In genomic region chr10:128125944-128126764, GRCh38 we compare ENCODE assay signal across 8 cellular contexts. TPM values are rescaled to one million over a fixed set of nuclear protein-coding genes. Genes with fewer than 3 reads are reported as not detected.
DNase-seq lines count a peak whose midpoint lies in the region; ATAC-seq and TF ChIP-seq lines count a peak whose summit lies in the region.

TSS of gene MKI67 (minus strand) at chr10:128126423. CDS start at chr10:128125667, 756 bp downstream.

- CTCF ChIA-PET in OCI-LY7 (lab: Charles Lee; ENCODE audit: unreplicated experiment), result interaction anchor here (0.7 kb wide), 1 partner anchor 115 kb away, joined by 3 read pairs; no protein-coding TSS in a partner anchor

- H3K79me2 ChIP-seq in OCI-LY7 (ENCODE audit: insufficient read depth, low read depth, low read length), result peaks cover 47% of the 10 kb centered on the region

- H3K27me3 ChIP-seq in HUES64 (ENCODE audit: insufficient read depth, low read length), result peaks cover 5% of the 10 kb centered on the region; the same call in 1 of the 2 replicates
- no peaks in the 10 kb centered on the region for H3K27me3 ChIP-seq in mucosa of rectum (ENCODE audit: control insufficient read depth in 2 of 2, insufficient read depth in 2 of 2, low read length in 2 of 2)

- no peaks in the 10 kb centered on the region for H3K9me2 ChIP-seq in OCI-LY7 (ENCODE audit: insufficient read depth, low read length)

- no TSS peak for BruUV-seq in OCI-LY7 (replicated peaks; lab: Mats Ljungman, UMichigan)

- ATAC-seq in GM21526 (IDR thresholded peaks at IDR 0.05; ENCODE audit: low FRiP score, unreplicated experiment), result peak; percentile 76

- peak; percentile 67 for TF ChIP-seq POLR2A in erythroblast (IDR thresholded peaks at IDR 0.05; ENCODE audit: low read length)

- H3K9me3 ChIP-seq in HUES64 (ENCODE audit: insufficient read depth, low read depth, low read length) (no peaks in the 10 kb centered on the region), OCI-LY7 (ENCODE audit: low read length) (no peaks in the 10 kb centered on the region), mucosa of rectum (ENCODE audit: control insufficient read depth in 2 of 2, low read length in 2 of 2) (no peaks in the 10 kb centered on the region)

- H3K27ac ChIP-seq in HUES64 (ENCODE audit: low read depth, low read length) (no peak within 1 kb of the TSS), OCI-LY7 (ENCODE audit: low read depth, low read length, poor library complexity, severe bottlenecking) (peak within 1 kb of the TSS; percentile 72), mucosa of rectum (ENCODE audit: low read depth in 2 of 2, low read length in 2 of 2) (peak within 1 kb of the TSS in 1 of 2 donors; percentile 16)

- H2AFZ ChIP-seq in OCI-LY7 (ENCODE audit: low read length), result peak within 1 kb of the TSS; percentile 95

- H3K4me2 ChIP-seq in OCI-LY7 (ENCODE audit: low read length), result peak within 1 kb of the TSS; percentile 97

- POLR2A ChIA-PET in OCI-LY7 (lab: Charles Lee), result interaction anchor here (0.6 to 1.5 kb wide), 6 partner anchors 9 to 453 kb away, joined by 3 to 10 read pairs (median 4); no protein-coding TSS in a partner anchor

- WGBS in HUES64, result under 1% methylated on average over 94 of the region's 95 CpGs

- H4K20me1 ChIP-seq in OCI-LY7 (ENCODE audit: insufficient read depth, low read length), result peaks cover 35% of the 10 kb centered on the region

- H3K4me1 ChIP-seq in HUES64 (ENCODE audit: insufficient read depth, low read length) (peaks cover 9% of the 10 kb centered on the region), OCI-LY7 (ENCODE audit: insufficient read depth, low read length, poor library complexity, severe bottlenecking) (peaks cover 38% of the 10 kb centered on the region), mucosa of rectum (ENCODE audit: control insufficient read depth in 2 of 2, insufficient read depth in 2 of 2, low read length in 2 of 2) (peaks cover 9 to 11% of the 10 kb centered on the region in 2 donors)

- DNase-seq in DMS 273 treated with DMSO at 0.1 percent for 48 hours (lab: John Stamatoyannopoulos, UW) (peak; percentile 51), OCI-LY7 (ENCODE audit: low spot score) (peak; percentile 95), activated T-cell treated with anti-CD3 and anti-CD28 coated beads for 1 hour (ENCODE audit: low read depth) (peak; percentile 88), erythroblast (lab: John Stamatoyannopoulos, UW) (peak; percentile 92 to 95)
- peak; percentile 80 for DNase-seq in stimulated activated CD8-positive, alpha-beta memory T cell treated with anti-CD3 and anti-CD28 coated beads, Interleukin-4, amount 100 ng/mL, for 24 hours (ENCODE audit: low read depth)

- H3K4me3 ChIP-seq in HUES64 (ENCODE audit: low read length) (peak within 1 kb of the TSS; percentile 95), OCI-LY7 (ENCODE audit: low read depth, low read length, poor library complexity, severe bottlenecking) (peak within 1 kb of the TSS; percentile 92), mucosa of rectum (ENCODE audit: low read length in 2 of 2) (peak within 1 kb of the TSS; percentile 63 to 81)

- H3K9ac ChIP-seq in HUES64 (ENCODE audit: low read depth, low read length) (peak within 1 kb of the TSS; percentile 90), mucosa of rectum (ENCODE audit: low read depth in 1 of 2, low read length in 2 of 2) (peak within 1 kb of the TSS; percentile 62 to 65)

- intact Hi-C loops in OCI-LY7 (cut with micrococcal nuclease; ENCODE audit: unreplicated experiment), result loop anchor here (2.0 kb wide), 1 partner anchor 61 kb away; no protein-coding TSS in a partner anchor

- no peak for TF ChIP-seq CTCF in OCI-LY7 (conservative IDR thresholded peaks at IDR 0.05; ENCODE audit: low read length)

- H3K36me3 ChIP-seq in HUES64 (ENCODE audit: insufficient read depth, low read length), result peaks cover 24% of the 10 kb centered on the region
- H3K36me3 ChIP-seq in OCI-LY7 (ENCODE audit: insufficient read depth, low read length), result peaks cover 43% of the 10 kb centered on the region
- H3K36me3 ChIP-seq in mucosa of rectum (ENCODE audit: control insufficient read depth in 2 of 2, insufficient read depth in 2 of 2, low read length in 2 of 2), result no peaks in the 10 kb centered on the region

RNA-seq across cellular contexts. Expression of gene MKI67, which starts in this region (rescaled TPM):
- 31.3 TPM for polyA plus RNA-seq in HUES64 (2013, experiment 1 of 2)
- 43.7 TPM for polyA plus RNA-seq in HUES64 (2013, experiment 2 of 2)
- total RNA-seq in OCI-LY7 (2014; rRNA removed; shearing (Covaris generic)), result 139 and 165 TPM in 2 replicates
- total RNA-seq in OCI-LY7 (2022), result 192 and 217 TPM in 2 replicates
